In the genomic region with DNA sequence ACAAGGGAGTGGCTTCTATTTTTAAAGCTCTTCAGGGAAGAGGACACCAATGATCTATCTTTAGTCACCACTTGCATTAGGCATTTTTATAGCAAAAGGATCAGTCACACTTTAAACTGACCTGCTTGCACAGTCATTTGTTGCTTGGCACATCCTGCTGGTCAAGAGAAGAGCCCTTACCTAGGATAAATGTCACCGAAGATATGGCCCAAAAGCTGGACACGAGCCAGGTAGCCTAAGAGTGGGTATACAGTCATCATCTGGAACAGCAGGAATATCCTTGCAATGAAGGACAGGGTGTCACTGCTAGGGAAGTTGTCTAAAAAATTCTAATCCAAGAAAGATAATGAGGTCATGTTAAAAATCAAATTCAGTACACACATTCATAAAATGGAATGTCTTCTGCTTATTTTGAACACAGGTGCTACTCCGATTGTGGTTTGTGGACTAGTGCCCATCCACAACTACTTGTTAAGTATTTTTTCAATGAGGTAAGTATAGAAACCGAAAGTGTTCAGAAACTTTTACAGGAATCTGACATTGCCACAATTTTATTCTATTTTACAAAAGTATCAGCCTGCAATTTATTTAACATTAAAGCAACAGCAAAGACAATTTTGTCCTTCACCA, we compare ENCODE assay signal across 8 cellular contexts.
DNase-seq lines count a peak whose midpoint lies in the region; ATAC-seq and TF ChIP-seq lines count a peak whose summit lies in the region.

No MANE protein-coding gene starts in this region.

- peak overlapping the region; percentile 78 for H3K4me2 ChIP-seq in fibroblast of lung (ENCODE audit: extremely low read depth, insufficient read depth, low read length)

- H4K20me1 ChIP-seq in fibroblast of lung (ENCODE audit: control insufficient read depth, extremely low read depth, insufficient read depth, low read length) = no peaks in the 10 kb centered on the region

- H3K9ac ChIP-seq in fibroblast of lung (ENCODE audit: insufficient read depth, low read length) = no peak overlapping the region

- peaks cover 4% of the 10 kb centered on the region; the same call in 1 of the 2 replicates for H3K36me3 Mint-ChIP-seq in HFFc6 (ENCODE audit: low read depth)
- no peaks in the 10 kb centered on the region for H3K36me3 Mint-ChIP-seq in activated naive CD4-positive, alpha-beta T cell treated with anti-CD3 and anti-CD28 coated beads, Interleukin-2, amount 50 U/mL, for 72 hours

- peak overlapping the region; percentile 69 for H3K4me3 Mint-ChIP-seq in HFFc6

- H3K79me2 ChIP-seq in fibroblast of lung (ENCODE audit: control insufficient read depth, insufficient read depth, low read length) = no peaks in the 10 kb centered on the region

- TF ChIP-seq POLR2A in Peyer's patch (IDR thresholded peaks at IDR 0.05) = no peak
- no peak for TF ChIP-seq POLR2A in sigmoid colon (IDR thresholded peaks at IDR 0.05)

- ATAC-seq in HG02759 (IDR thresholded peaks at IDR 0.05; ENCODE audit: unreplicated experiment) = no peak
- no peak for ATAC-seq in activated naive CD4-positive, alpha-beta T cell treated with anti-CD3 and anti-CD28 coated beads, Interleukin-2, amount 50 U/mL, for 72 hours

- peaks cover 0 to 26% (median 3%) of the 10 kb centered on the region in 4 donors for H3K4me1 ChIP-seq in Peyer's patch
- H3K4me1 ChIP-seq in fibroblast of lung (ENCODE audit: control insufficient read depth, extremely low read depth, insufficient read depth, low read length) = peaks cover 27% of the 10 kb centered on the region
- H3K4me1 ChIP-seq in sigmoid colon = peaks cover 0 to 64% (median 61%) of the 10 kb centered on the region in 4 donors

- peak overlapping the region; percentile 1 to 65 (median 31) for H3K27ac ChIP-seq in Peyer's patch
- H3K27ac ChIP-seq in fibroblast of lung (ENCODE audit: insufficient read depth, low read length) = peak overlapping the region; percentile 37
- H3K27ac ChIP-seq in sigmoid colon = peak overlapping the region; percentile 50 to 84 (median 74)

- no peaks in the 10 kb centered on the region for H3K9me3 Mint-ChIP-seq in HFFc6
- H3K9me3 Mint-ChIP-seq in activated naive CD4-positive, alpha-beta T cell treated with anti-CD3 and anti-CD28 coated beads, Interleukin-2, amount 50 U/mL, for 72 hours = no peaks in the 10 kb centered on the region

- H3K27ac Mint-ChIP-seq in HFFc6 = peak overlapping the region; percentile 77
- no peak overlapping the region for H3K27ac Mint-ChIP-seq in activated naive CD4-positive, alpha-beta T cell treated with anti-CD3 and anti-CD28 coated beads, Interleukin-2, amount 50 U/mL, for 72 hours

- no peaks in the 10 kb centered on the region for H3K9me3 ChIP-seq in Peyer's patch
- no peaks in the 10 kb centered on the region for H3K9me3 ChIP-seq in fibroblast of lung (ENCODE audit: control insufficient read depth, insufficient read depth, low read depth, low read length)
- no peaks in the 10 kb centered on the region for H3K9me3 ChIP-seq in sigmoid colon

- H3K36me3 ChIP-seq in Peyer's patch (no peaks in the 10 kb centered on the region), fibroblast of lung (ENCODE audit: control insufficient read depth, insufficient read depth, low read length) (no peaks in the 10 kb centered on the region), sigmoid colon (no peaks in the 10 kb centered on the region)

- 13 to 52% methylated on average over 4 of the region's 4 CpGs for WGBS in sigmoid colon, 2 donors

- peak; percentile 74 for DNase-seq in HFFc6
- DNase-seq in Peyer's patch = no peak
- DNase-seq in fibroblast of lung (ENCODE audit: low read depth in 2 of 2) = peak in 1 of 2 donors; percentile 88
- DNase-seq in sigmoid colon = no peak
- no peak for DNase-seq in stimulated activated CD4-positive, alpha-beta T cell treated with anti-CD3 and anti-CD28 coated beads, Interleukin-4, amount 100 ng/mL, for 1 hour
- DNase-seq in nucleus accumbens (lab: John Stamatoyannopoulos, UW) = no peak
- DNase-seq in activated naive CD4-positive, alpha-beta T cell treated with anti-CD3 and anti-CD28 coated beads, Interleukin-2, amount 50 U/mL, for 72 hours (ENCODE audit: low spot score in 2 of 2) = no peak

- H3K27me3 Mint-ChIP-seq in HFFc6 (ENCODE audit: insufficient read depth) = no peaks in the 10 kb centered on the region; the same call in 1 of the 2 replicates

- peaks cover 45% of the 10 kb centered on the region for H3K4me1 Mint-ChIP-seq in HFFc6 (ENCODE audit: low read depth)

- intact Hi-C loops in sigmoid colon (cut with DNase I) = no loop called here

- H2AFZ ChIP-seq in fibroblast of lung (ENCODE audit: low read length) = no peak overlapping the region

- peak in 1 of 4 donors; percentile 10 for TF ChIP-seq EP300 in sigmoid colon (IDR thresholded peaks at IDR 0.05)

- H3K27me3 ChIP-seq in Peyer's patch (no peaks in the 10 kb centered on the region), fibroblast of lung (ENCODE audit: control insufficient read depth, insufficient read depth, low read length) (no peaks in the 10 kb centered on the region), sigmoid colon (no peaks in the 10 kb centered on the region)

- H3K4me3 ChIP-seq in Peyer's patch = no peak overlapping the region
- H3K4me3 ChIP-seq in fibroblast of lung (replicated peaks in 1 of 4; ENCODE audit: control extremely low read depth in 1 of 4, insufficient read depth in 1 of 4, low read depth in 3 of 4, low read length in 4 of 4) = peak overlapping the region in 1 of 4 experiments; percentile 15
- peak overlapping the region in 1 of 4 donors; percentile 1 for H3K4me3 ChIP-seq in sigmoid colon

- TF ChIP-seq CTCF in HFFc6 (IDR thresholded peaks at IDR 0.05) (no peak), Peyer's patch (IDR thresholded peaks at IDR 0.05) (no peak), fibroblast of lung (conservative IDR thresholded peaks at IDR 0.05 in 1 of 2, IDR thresholded peaks at IDR 0.05 in 1 of 2; ENCODE audit: low read depth in 1 of 2, low read length in 2 of 2) (no peak), sigmoid colon (IDR thresholded peaks at IDR 0.05) (no peak)
